ENCODE assay signal across 1 cellular context in the genomic region with DNA sequence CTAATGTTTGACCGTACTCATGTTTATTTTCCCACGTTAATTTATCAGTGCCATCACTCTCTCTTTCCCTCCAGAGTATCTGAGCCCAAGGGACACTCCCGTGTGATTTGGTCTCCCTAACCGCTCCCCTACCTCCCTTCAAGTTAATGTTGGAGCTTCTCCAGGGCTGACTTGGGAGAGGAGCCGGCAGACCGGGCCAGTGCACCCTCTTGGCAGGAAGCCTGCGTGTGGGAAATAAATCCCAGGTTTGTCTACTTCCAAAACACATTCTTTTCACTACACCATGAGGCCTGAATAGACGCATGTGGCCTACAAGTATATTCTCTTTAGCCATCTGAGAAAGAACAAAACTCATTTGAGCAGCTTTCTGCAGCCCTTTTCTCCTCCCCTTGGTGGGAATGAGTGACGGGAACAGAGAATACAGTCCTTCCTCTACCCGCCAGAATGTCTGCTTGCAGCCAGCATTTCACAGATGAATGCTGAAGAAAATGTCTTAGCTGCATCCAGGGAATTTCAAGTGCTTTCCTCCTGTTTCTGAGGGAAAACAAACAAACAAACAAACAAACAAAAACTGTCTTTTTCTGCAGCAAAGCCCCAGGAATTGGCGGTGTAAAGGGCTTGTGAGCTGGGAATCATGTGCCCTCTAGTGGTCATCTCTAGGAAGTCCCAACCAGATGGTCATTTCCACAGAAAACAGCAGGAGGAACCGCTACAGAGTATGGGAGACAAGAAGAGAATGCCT.
TF ChIP-seq lines count a peak whose summit lies in the region.

No MANE protein-coding gene starts in this region.

TF ChIP-seq in HepG2, 621 proteins besides CTCF, POLR2A, EP300 and RAD21 (continued from another document and continues in another):
- TF ChIP-seq, protein P1, sequence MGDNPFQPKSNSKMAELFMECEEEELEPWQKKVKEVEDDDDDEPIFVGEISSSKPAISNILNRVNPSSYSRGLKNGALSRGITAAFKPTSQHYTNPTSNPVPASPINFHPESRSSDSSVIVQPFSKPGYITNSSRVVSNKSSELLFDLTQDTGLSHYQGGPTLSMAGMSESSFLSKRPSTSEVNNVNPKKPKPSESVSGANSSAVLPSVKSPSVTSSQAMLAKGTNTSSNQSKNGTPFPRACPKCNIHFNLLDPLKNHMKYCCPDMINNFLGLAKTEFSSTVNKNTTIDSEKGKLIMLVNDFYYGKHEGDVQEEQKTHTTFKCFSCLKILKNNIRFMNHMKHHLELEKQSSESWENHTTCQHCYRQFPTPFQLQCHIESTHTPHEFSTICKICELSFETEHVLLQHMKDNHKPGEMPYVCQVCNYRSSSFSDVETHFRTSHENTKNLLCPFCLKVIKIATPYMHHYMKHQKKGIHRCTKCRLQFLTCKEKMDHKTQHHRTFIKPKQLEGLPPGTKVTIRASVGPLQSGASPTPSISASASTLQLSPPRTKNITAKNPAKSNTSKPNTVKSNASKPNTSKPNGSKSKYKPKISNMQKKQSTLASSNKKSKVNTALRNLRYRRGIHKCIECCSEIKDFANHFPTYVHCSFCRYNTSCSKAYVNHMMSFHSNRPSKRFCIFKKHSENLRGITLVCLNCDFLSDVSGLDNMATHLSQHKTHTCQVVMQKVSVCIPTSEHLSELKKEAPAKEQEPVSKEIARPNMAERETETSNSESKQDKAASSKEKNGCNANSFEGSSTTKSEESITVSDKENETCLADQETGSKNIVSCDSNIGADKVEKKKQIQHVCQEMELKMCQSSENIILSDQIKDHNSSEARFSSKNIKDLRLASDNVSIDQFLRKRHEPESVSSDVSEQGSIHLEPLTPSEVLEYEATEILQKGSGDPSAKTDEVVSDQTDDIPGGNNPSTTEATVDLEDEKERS (CRISPR knock-in tag; IDR thresholded peaks at IDR 0.05): 0 out of 2 replicates have a peak, but pooled peaks have one; percentile 47
- TF ChIP-seq IRF2 (CRISPR knock-in tag; IDR thresholded peaks at IDR 0.05) (0 out of 2 replicates have a peak, but pooled peaks have one; percentile 22), MED8 (CRISPR knock-in tag; IDR thresholded peaks at IDR 0.05; ENCODE audit: insufficient replicate concordance) (peak; percentile 43), ZNF33B (CRISPR knock-in tag; IDR thresholded peaks at IDR 0.05) (0 out of 2 replicates have a peak, but pooled peaks have one; percentile 42), ZBTB3 (CRISPR knock-in tag; IDR thresholded peaks at IDR 0.05; ENCODE audit: borderline replicate concordance, low read depth) (no peak), ZFP36L2 (CRISPR knock-in tag; IDR thresholded peaks at IDR 0.05) (no peak), KDM5A (IDR thresholded peaks at IDR 0.05; ENCODE audit: borderline replicate concordance, low read length) (no peak), ZNF501 (CRISPR knock-in tag; IDR thresholded peaks at IDR 0.05) (peak; percentile 63), ZMYM4 (CRISPR knock-in tag; IDR thresholded peaks at IDR 0.05) (peak; percentile 36; the same call in 1 of the 2 replicates), SP4 (CRISPR knock-in tag; IDR thresholded peaks at IDR 0.05) (no peak), ZNF766 (CRISPR knock-in tag; IDR thresholded peaks at IDR 0.05; ENCODE audit: borderline replicate concordance) (no peak), ZNF704 (CRISPR knock-in tag; IDR thresholded peaks at IDR 0.05; ENCODE audit: borderline replicate concordance) (no peak), MEF2D (CRISPR knock-in tag; IDR thresholded peaks at IDR 0.05) (0 out of 2 replicates have a peak, but pooled peaks have one; percentile 30), MIER3 (CRISPR knock-in tag; IDR thresholded peaks at IDR 0.05; ENCODE audit: borderline replicate concordance) (no peak), ZBTB20 (CRISPR knock-in tag; IDR thresholded peaks at IDR 0.05; ENCODE audit: borderline replicate concordance, low read depth) (no peak), NFIC (IDR thresholded peaks at IDR 0.05; ENCODE audit: low read length) (no peak), ERF (CRISPR knock-in tag; IDR thresholded peaks at IDR 0.05) (0 out of 2 replicates have a peak, but pooled peaks have one; percentile 44), PITX1 (CRISPR knock-in tag; IDR thresholded peaks at IDR 0.05) (peak; percentile 52; the same call in 1 of the 2 replicates), HNRNPH1 (optimal IDR thresholded peaks at IDR 0.05; ENCODE audit: low read depth, low read length) (no peak), SOX13 (IDR thresholded peaks at IDR 0.05) (no peak), SOX13 (CRISPR knock-in tag; conservative IDR thresholded peaks at IDR 0.05 in 1 of 2, IDR thresholded peaks at IDR 0.05 in 1 of 2) (no peak), ZSCAN20 (CRISPR knock-in tag; IDR thresholded peaks at IDR 0.05; ENCODE audit: borderline replicate concordance) (no peak), FOXO1 (CRISPR knock-in tag; IDR thresholded peaks at IDR 0.05) (no peak), ZNF33A (CRISPR knock-in tag; IDR thresholded peaks at IDR 0.05; ENCODE audit: borderline replicate concordance) (no peak), ATF1 (CRISPR knock-in tag; IDR thresholded peaks at IDR 0.05) (0 out of 2 replicates have a peak, but pooled peaks have one; percentile 26), FOSL1 (CRISPR knock-in tag; IDR thresholded peaks at IDR 0.05; ENCODE audit: borderline replicate concordance) (no peak), ISL2 (CRISPR knock-in tag; IDR thresholded peaks at IDR 0.05) (no peak), SMC3 (IDR thresholded peaks at IDR 0.05; ENCODE audit: low read length) (peak; percentile 91), PAX8 (CRISPR knock-in tag; IDR thresholded peaks at IDR 0.05; ENCODE audit: borderline replicate concordance) (no peak), NR2F1 (CRISPR knock-in tag; IDR thresholded peaks at IDR 0.05) (no peak), REPIN1 (CRISPR knock-in tag; IDR thresholded peaks at IDR 0.05; ENCODE audit: borderline replicate concordance, low read depth) (0 out of 2 replicates have a peak, but pooled peaks have one; percentile 27), TOE1 (CRISPR knock-in tag; IDR thresholded peaks at IDR 0.05) (0 out of 2 replicates have a peak, but pooled peaks have one; percentile 54), ZFP36 (IDR thresholded peaks at IDR 0.05; ENCODE audit: borderline replicate concordance, low read depth, low read length, partially characterized antibody) (peak; percentile 34), NR2C2 (CRISPR knock-in tag; IDR thresholded peaks at IDR 0.05; ENCODE audit: borderline replicate concordance) (no peak), YEATS2 (CRISPR knock-in tag; IDR thresholded peaks at IDR 0.05; ENCODE audit: borderline replicate concordance) (peak; percentile 36; the same call in 1 of the 2 replicates), CCDC6 (CRISPR knock-in tag; IDR thresholded peaks at IDR 0.05) (no peak), TBX2 (CRISPR knock-in tag; IDR thresholded peaks at IDR 0.05; ENCODE audit: borderline replicate concordance) (no peak), BCL6 (CRISPR knock-in tag; IDR thresholded peaks at IDR 0.05) (no peak), SPEN (CRISPR knock-in tag; IDR thresholded peaks at IDR 0.05; ENCODE audit: low read depth) (0 out of 2 replicates have a peak, but pooled peaks have one; percentile 42), ARNT2 (CRISPR knock-in tag; IDR thresholded peaks at IDR 0.05; ENCODE audit: low read depth) (0 out of 2 replicates have a peak, but pooled peaks have one; percentile 0), THAP11 (CRISPR knock-in tag; IDR thresholded peaks at IDR 0.05) (no peak), ZGPAT (CRISPR knock-in tag; IDR thresholded peaks at IDR 0.05) (0 out of 2 replicates have a peak, but pooled peaks have one; percentile 31)
- TF ChIP-seq, protein P2, sequence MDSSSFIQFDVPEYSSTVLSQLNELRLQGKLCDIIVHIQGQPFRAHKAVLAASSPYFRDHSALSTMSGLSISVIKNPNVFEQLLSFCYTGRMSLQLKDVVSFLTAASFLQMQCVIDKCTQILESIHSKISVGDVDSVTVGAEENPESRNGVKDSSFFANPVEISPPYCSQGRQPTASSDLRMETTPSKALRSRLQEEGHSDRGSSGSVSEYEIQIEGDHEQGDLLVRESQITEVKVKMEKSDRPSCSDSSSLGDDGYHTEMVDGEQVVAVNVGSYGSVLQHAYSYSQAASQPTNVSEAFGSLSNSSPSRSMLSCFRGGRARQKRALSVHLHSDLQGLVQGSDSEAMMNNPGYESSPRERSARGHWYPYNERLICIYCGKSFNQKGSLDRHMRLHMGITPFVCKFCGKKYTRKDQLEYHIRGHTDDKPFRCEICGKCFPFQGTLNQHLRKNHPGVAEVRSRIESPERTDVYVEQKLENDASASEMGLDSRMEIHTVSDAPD (CRISPR knock-in tag; IDR thresholded peaks at IDR 0.05): no peak; the same call in 1 of the 2 replicates
- TF ChIP-seq, protein P3, sequence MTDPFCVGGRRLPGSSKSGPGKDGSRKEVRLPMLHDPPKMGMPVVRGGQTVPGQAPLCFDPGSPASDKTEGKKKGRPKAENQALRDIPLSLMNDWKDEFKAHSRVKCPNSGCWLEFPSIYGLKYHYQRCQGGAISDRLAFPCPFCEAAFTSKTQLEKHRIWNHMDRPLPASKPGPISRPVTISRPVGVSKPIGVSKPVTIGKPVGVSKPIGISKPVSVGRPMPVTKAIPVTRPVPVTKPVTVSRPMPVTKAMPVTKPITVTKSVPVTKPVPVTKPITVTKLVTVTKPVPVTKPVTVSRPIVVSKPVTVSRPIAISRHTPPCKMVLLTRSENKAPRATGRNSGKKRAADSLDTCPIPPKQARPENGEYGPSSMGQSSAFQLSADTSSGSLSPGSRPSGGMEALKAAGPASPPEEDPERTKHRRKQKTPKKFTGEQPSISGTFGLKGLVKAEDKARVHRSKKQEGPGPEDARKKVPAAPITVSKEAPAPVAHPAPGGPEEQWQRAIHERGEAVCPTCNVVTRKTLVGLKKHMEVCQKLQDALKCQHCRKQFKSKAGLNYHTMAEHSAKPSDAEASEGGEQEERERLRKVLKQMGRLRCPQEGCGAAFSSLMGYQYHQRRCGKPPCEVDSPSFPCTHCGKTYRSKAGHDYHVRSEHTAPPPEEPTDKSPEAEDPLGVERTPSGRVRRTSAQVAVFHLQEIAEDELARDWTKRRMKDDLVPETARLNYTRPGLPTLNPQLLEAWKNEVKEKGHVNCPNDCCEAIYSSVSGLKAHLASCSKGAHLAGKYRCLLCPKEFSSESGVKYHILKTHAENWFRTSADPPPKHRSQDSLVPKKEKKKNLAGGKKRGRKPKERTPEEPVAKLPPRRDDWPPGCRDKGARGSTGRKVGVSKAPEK (CRISPR knock-in tag; IDR thresholded peaks at IDR 0.05; ENCODE audit: borderline replicate concordance): peak; percentile 95; the same call in 1 of the 2 replicates
- TF ChIP-seq, protein P4, sequence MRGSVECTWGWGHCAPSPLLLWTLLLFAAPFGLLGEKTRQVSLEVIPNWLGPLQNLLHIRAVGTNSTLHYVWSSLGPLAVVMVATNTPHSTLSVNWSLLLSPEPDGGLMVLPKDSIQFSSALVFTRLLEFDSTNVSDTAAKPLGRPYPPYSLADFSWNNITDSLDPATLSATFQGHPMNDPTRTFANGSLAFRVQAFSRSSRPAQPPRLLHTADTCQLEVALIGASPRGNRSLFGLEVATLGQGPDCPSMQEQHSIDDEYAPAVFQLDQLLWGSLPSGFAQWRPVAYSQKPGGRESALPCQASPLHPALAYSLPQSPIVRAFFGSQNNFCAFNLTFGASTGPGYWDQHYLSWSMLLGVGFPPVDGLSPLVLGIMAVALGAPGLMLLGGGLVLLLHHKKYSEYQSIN (CRISPR knock-in tag; IDR thresholded peaks at IDR 0.05; ENCODE audit: borderline replicate concordance): no peak
- TF ChIP-seq, protein P5, sequence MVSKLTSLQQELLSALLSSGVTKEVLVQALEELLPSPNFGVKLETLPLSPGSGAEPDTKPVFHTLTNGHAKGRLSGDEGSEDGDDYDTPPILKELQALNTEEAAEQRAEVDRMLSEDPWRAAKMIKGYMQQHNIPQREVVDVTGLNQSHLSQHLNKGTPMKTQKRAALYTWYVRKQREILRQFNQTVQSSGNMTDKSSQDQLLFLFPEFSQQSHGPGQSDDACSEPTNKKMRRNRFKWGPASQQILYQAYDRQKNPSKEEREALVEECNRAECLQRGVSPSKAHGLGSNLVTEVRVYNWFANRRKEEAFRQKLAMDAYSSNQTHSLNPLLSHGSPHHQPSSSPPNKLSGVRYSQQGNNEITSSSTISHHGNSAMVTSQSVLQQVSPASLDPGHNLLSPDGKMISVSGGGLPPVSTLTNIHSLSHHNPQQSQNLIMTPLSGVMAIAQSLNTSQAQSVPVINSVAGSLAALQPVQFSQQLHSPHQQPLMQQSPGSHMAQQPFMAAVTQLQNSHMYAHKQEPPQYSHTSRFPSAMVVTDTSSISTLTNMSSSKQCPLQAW (CRISPR knock-in tag; IDR thresholded peaks at IDR 0.05): peak; percentile 59; the same call in 1 of the 2 replicates
- TF ChIP-seq, protein P6, sequence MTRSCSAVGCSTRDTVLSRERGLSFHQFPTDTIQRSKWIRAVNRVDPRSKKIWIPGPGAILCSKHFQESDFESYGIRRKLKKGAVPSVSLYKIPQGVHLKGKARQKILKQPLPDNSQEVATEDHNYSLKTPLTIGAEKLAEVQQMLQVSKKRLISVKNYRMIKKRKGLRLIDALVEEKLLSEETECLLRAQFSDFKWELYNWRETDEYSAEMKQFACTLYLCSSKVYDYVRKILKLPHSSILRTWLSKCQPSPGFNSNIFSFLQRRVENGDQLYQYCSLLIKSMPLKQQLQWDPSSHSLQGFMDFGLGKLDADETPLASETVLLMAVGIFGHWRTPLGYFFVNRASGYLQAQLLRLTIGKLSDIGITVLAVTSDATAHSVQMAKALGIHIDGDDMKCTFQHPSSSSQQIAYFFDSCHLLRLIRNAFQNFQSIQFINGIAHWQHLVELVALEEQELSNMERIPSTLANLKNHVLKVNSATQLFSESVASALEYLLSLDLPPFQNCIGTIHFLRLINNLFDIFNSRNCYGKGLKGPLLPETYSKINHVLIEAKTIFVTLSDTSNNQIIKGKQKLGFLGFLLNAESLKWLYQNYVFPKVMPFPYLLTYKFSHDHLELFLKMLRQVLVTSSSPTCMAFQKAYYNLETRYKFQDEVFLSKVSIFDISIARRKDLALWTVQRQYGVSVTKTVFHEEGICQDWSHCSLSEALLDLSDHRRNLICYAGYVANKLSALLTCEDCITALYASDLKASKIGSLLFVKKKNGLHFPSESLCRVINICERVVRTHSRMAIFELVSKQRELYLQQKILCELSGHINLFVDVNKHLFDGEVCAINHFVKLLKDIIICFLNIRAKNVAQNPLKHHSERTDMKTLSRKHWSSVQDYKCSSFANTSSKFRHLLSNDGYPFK (CRISPR knock-in tag; IDR thresholded peaks at IDR 0.05; ENCODE audit: borderline replicate concordance): no peak
